Comparison of ENCODE assay signal across 10 cellular contexts in genomic region chr3:170632780-170633179, GRCh38. TPM values are rescaled to one million over a fixed set of nuclear protein-coding genes. Genes with fewer than 3 reads are reported as not detected.
DNase-seq lines count a peak whose midpoint lies in the region; ATAC-seq and TF ChIP-seq lines count a peak whose summit lies in the region.
"Had no signal": no experiment of that assay in that cellular context is flagged by ENCODE, and none has a peak within 500 bp of the region (broad histone marks: within the 10 kb centered on the region; RNA-seq: fewer than 3 reads in every experiment).

No MANE protein-coding gene starts in this region.

- peak; percentile 86 for ATAC-seq in GM19395 (IDR thresholded peaks at IDR 0.05; ENCODE audit: unreplicated experiment)
- peak; percentile 84 for ATAC-seq in HG03066 (IDR thresholded peaks at IDR 0.05; ENCODE audit: low read depth, unreplicated experiment)
- no peak for ATAC-seq in left colon

- DNase-seq in GM03348 (ENCODE audit: low spot score): peak; percentile 31
- DNase-seq in SW480 (ENCODE audit: low spot score): peak; percentile 2
- DNase-seq in SKM-1 (lab: John Stamatoyannopoulos, UW; ENCODE audit: unreplicated experiment): no peak
- DNase-seq in SIG-M5 (lab: John Stamatoyannopoulos, UW): no peak
- DNase-seq in HFFc6: no peak
- DNase-seq in left colon: no peak
- DNase-seq: DMS153, NCI-H1105 treated with DMSO at 0.1 percent for 48 hours had no signal

- no peaks in the 10 kb centered on the region for H3K36me3 Mint-ChIP-seq in HFFc6 (ENCODE audit: low read depth)

- H3K27ac Mint-ChIP-seq in HFFc6: no peak overlapping the region

- H3K4me1 Mint-ChIP-seq in HFFc6 (ENCODE audit: low read depth): peaks cover 18% of the 10 kb centered on the region

- no peak for TF ChIP-seq CTCF in HFFc6 (IDR thresholded peaks at IDR 0.05)

- H3K27me3 Mint-ChIP-seq in HFFc6 (ENCODE audit: insufficient read depth): peaks cover 5% of the 10 kb centered on the region

- intact Hi-C loops in left colon (cut with DNase I, micrococcal nuclease): no loop called here

- no peaks in the 10 kb centered on the region for H3K9me3 Mint-ChIP-seq in HFFc6

- no peak overlapping the region for H3K4me3 Mint-ChIP-seq in HFFc6

RNA-seq across cellular contexts. Expression of gene SLC7A14, which starts 46.9 kb away (rescaled TPM):
- under 1 TPM; 0.14 to 0.53 (median 0.39) TPM for total RNA-seq in HFFc6 (2021; fragmentation: NEBNext Ultra II Directional; extraction: Animal tissue kit (Norgen Biotek cat#: 25700))
- total RNA-seq in left colon: under 1 TPM; 0.15 to 0.34 TPM

Comparison
In these comparisons a context has a peak if more than half of its experiments do, and no peak if none do; other contexts are left out.
1. DNase-seq: peak in GM03348 (single experiment) and SW480 (single experiment); none in SKM-1 (single experiment), SIG-M5 (single experiment), HFFc6 (single experiment) and left colon (0 of 2).